Comparison of ENCODE assay signal across 22 cellular contexts in genomic region chr22:39713799-39714290, GRCh38.
"Had no signal": no experiment of that assay in that cellular context is flagged by ENCODE, and none has a peak within 500 bp of the region (broad histone marks: within the 10 kb centered on the region; RNA-seq: fewer than 3 reads in every experiment).

No MANE protein-coding gene starts in this region.

- H3K9ac ChIP-seq: parathyroid adenoma had no signal

- DNase-seq: central memory CD4-positive, alpha-beta T cell; cortex of kidney; effector CD8-positive, alpha-beta T cell; foreskin melanocyte; left colon; left ventricle myocardium superior; mammary epithelial cell; occipital lobe; psoas muscle; retina; sigmoid colon; stimulated activated CD4-positive, alpha-beta T cell treated with anti-CD3 and anti-CD28 coated beads, Interleukin-12 subunit alpha, Interleukin-12 subunit beta, amount 100 ng/mL, for 4 hours; testis had no signal

- H3K9me3 Mint-ChIP-seq: naive thymus-derived CD8-positive, alpha-beta T cell; neural crest cell; stimulated activated naive CD8-positive, alpha-beta T cell treated with anti-CD3 and anti-CD28 coated beads, Interleukin-15, Interleukin-2, amounts not matched to agents 100 ng/mL and 50 ng/mL, for 24 hours had no signal

- H3K4me3 ChIP-seq: dorsolateral prefrontal cortex, hepatocyte, mucosa of descending colon, psoas muscle, sigmoid colon, skin epidermis, testis, tibial nerve had no signal

- H3K36me3 ChIP-seq: sigmoid colon, tibial nerve had no signal

- H3K27me3 ChIP-seq: hepatocyte, testis had no signal

- H3K4me2 ChIP-seq: hepatocyte had no signal

- H3K9me3 ChIP-seq: mucosa of descending colon, psoas muscle, sigmoid colon, testis, tibial nerve had no signal

- H3K4me3 Mint-ChIP-seq: naive thymus-derived CD8-positive, alpha-beta T cell; neural crest cell; stimulated activated naive CD8-positive, alpha-beta T cell treated with anti-CD3 and anti-CD28 coated beads, Interleukin-15, Interleukin-2, amounts not matched to agents 100 ng/mL and 50 ng/mL, for 24 hours had no signal

- H3K36me3 Mint-ChIP-seq: naive thymus-derived CD8-positive, alpha-beta T cell had no signal

- H2AFZ ChIP-seq: hepatocyte, parathyroid adenoma had no signal

- H3K27me3 Mint-ChIP-seq: stimulated activated naive CD8-positive, alpha-beta T cell treated with anti-CD3 and anti-CD28 coated beads, Interleukin-15, Interleukin-2, amounts not matched to agents 100 ng/mL and 50 ng/mL, for 24 hours had no signal

- H3K27ac ChIP-seq: dorsolateral prefrontal cortex, hepatocyte, parathyroid adenoma, psoas muscle, sigmoid colon, skin epidermis, testis, tibial nerve had no signal

- H3K4me1 ChIP-seq: parathyroid adenoma, psoas muscle, sigmoid colon, tibial nerve had no signal

- H3K79me2 ChIP-seq: hepatocyte, parathyroid adenoma had no signal

- ATAC-seq: left ventricle myocardium superior; mucosa of descending colon; naive thymus-derived CD8-positive, alpha-beta T cell; psoas muscle had no signal
